Comparison of ENCODE assay signal across 1 cellular context in genomic region chr21:44021064-44021463, GRCh38.
TF ChIP-seq lines count a peak whose summit lies in the region.

No MANE protein-coding gene starts in this region.

TF ChIP-seq in K562, 482 proteins besides CTCF, POLR2A, EP300 and RAD21 (continued from another document):
- TF ChIP-seq CUX1 (CRISPR knock-in tag; IDR thresholded peaks at IDR 0.05) (0 out of 2 replicates have a peak, but pooled peaks have one; percentile 1), PURB (CRISPR knock-in tag; IDR thresholded peaks at IDR 0.05; ENCODE audit: low read depth) (no peak), ASH1L (IDR thresholded peaks at IDR 0.05; ENCODE audit: borderline replicate concordance, low read depth, partially characterized antibody) (no peak), MNT (conservative IDR thresholded peaks at IDR 0.05) (0 out of 4 replicates have a peak, but pooled peaks of 1 of the 2 experiments have one; percentile 11), ZNF586 (CRISPR knock-in tag; conservative IDR thresholded peaks at IDR 0.05) (no peak), USF2 (CRISPR knock-in tag; IDR thresholded peaks at IDR 0.05) (no peak), ESRRA (IDR thresholded peaks at IDR 0.05; ENCODE audit: borderline replicate concordance, low read depth) (no peak), IRF9 (tag; IDR thresholded peaks at IDR 0.05) (0 out of 2 replicates have a peak, but pooled peaks have one; percentile 11), ZNF766 (CRISPR knock-in tag; conservative IDR thresholded peaks at IDR 0.05) (no peak), KAT7 (CRISPR knock-in tag; IDR thresholded peaks at IDR 0.05; ENCODE audit: borderline replicate concordance) (no peak), SREBF2 (CRISPR knock-in tag; IDR thresholded peaks at IDR 0.05) (no peak), ZFP36 (IDR thresholded peaks at IDR 0.05; ENCODE audit: low read depth, low read length, partially characterized antibody) (no peak), ZNF3 (CRISPR knock-in tag; IDR thresholded peaks at IDR 0.05) (no peak), RAD51 (IDR thresholded peaks at IDR 0.05; ENCODE audit: borderline replicate concordance, low read depth) (0 out of 2 replicates have a peak, but pooled peaks have one; percentile 6), SMARCE1 (IDR thresholded peaks at IDR 0.05) (no peak)
